Comparison of ENCODE assay signal across 24 cellular contexts in genomic region chr6:143015300-143015706, GRCh38. TPM values are rescaled to one million over a fixed set of nuclear protein-coding genes. Genes with fewer than 3 reads are reported as not detected.
DNase-seq lines count a peak whose midpoint lies in the region; ATAC-seq and TF ChIP-seq lines count a peak whose summit lies in the region.
"Had no signal": no experiment of that assay in that cellular context is flagged by ENCODE, and none has a peak within 500 bp of the region (broad histone marks: within the 10 kb centered on the region; RNA-seq: fewer than 3 reads in every experiment).

No MANE protein-coding gene starts in this region.

- WGBS in suprapubic skin, result 88% methylated on average over 4 of the region's 4 CpGs

- ATAC-seq in activated CD8-positive, alpha-beta T cell treated with anti-CD3 and anti-CD28 coated beads for 36 hours, result peak; percentile 20
- no peak for ATAC-seq in activated CD8-positive, alpha-beta T cell treated with anti-CD3 and anti-CD28 coated beads, Interleukin-2, amount 10 ng/mL, durations not matched to agents 7 days and 5 days
- ATAC-seq in GM18907 (IDR thresholded peaks at IDR 0.05; ENCODE audit: unreplicated experiment) (peak; percentile 60), HG03280 (IDR thresholded peaks at IDR 0.05; ENCODE audit: unreplicated experiment) (no peak)
- ATAC-seq: GM23338, left ventricle myocardium superior had no signal

- no peaks in the 10 kb centered on the region for H3K79me2 ChIP-seq in OCI-LY7 (ENCODE audit: insufficient read depth, low read depth, low read length)

- no peaks in the 10 kb centered on the region for H3K27me3 Mint-ChIP-seq in activated CD8-positive, alpha-beta T cell treated with anti-CD3 and anti-CD28 coated beads for 36 hours
- peaks cover 4% of the 10 kb centered on the region for H3K27me3 Mint-ChIP-seq in activated CD8-positive, alpha-beta T cell treated with anti-CD3 and anti-CD28 coated beads, Interleukin-2, amount 10 ng/mL, durations not matched to agents 7 days and 5 days (ENCODE audit: low read depth)
- H3K27me3 Mint-ChIP-seq: activated T-cell treated with anti-CD3 and anti-CD28 coated beads, Interleukin-2, amount 50 U/mL, for 24 hours had no signal

- H3K27me3 ChIP-seq in suprapubic skin (no peaks in the 10 kb centered on the region), vagina (no peaks in the 10 kb centered on the region)
- H3K27me3 ChIP-seq: tibial nerve had no signal

- POLR2A ChIA-PET in activated CD8-positive, alpha-beta T cell treated with anti-CD3 and anti-CD28 coated beads for 36 hours (lab: Charles Lee), result no interaction called here
- POLR2A ChIA-PET in activated CD8-positive, alpha-beta T cell treated with anti-CD3 and anti-CD28 coated beads, Interleukin-2, amount 10 ng/mL, durations not matched to agents 7 days and 5 days (lab: Charles Lee), result no interaction called here
- POLR2A ChIA-PET in OCI-LY7 (lab: Charles Lee), result no interaction called here

- TF ChIP-seq EP300 in suprapubic skin (IDR thresholded peaks at IDR 0.05), result no peak

- peaks cover 7% of the 10 kb centered on the region for H3K9me3 Mint-ChIP-seq in activated CD8-positive, alpha-beta T cell treated with anti-CD3 and anti-CD28 coated beads for 36 hours
- H3K9me3 Mint-ChIP-seq in activated CD8-positive, alpha-beta T cell treated with anti-CD3 and anti-CD28 coated beads, Interleukin-2, amount 10 ng/mL, durations not matched to agents 7 days and 5 days (ENCODE audit: insufficient read depth), result no peaks in the 10 kb centered on the region
- H3K9me3 Mint-ChIP-seq: GM23338, immature natural killer cell had no signal

- no peak for TF ChIP-seq CTCF in activated CD8-positive, alpha-beta T cell treated with anti-CD3 and anti-CD28 coated beads for 36 hours (IDR thresholded peaks at IDR 0.05)
- TF ChIP-seq CTCF in OCI-LY7 (conservative IDR thresholded peaks at IDR 0.05; ENCODE audit: low read length) (no peak; the same call in 1 of the 2 replicates), suprapubic skin (IDR thresholded peaks at IDR 0.05) (no peak), vagina (IDR thresholded peaks at IDR 0.05) (no peak)

- peaks cover 2% of the 10 kb centered on the region for H3K36me3 Mint-ChIP-seq in activated CD8-positive, alpha-beta T cell treated with anti-CD3 and anti-CD28 coated beads for 36 hours (ENCODE audit: low read depth)
- H3K36me3 Mint-ChIP-seq in activated CD8-positive, alpha-beta T cell treated with anti-CD3 and anti-CD28 coated beads, Interleukin-2, amount 10 ng/mL, durations not matched to agents 7 days and 5 days (ENCODE audit: low read depth), result no peaks in the 10 kb centered on the region
- H3K36me3 Mint-ChIP-seq: immature natural killer cell had no signal

- no peak for TF ChIP-seq POLR2A in suprapubic skin (IDR thresholded peaks at IDR 0.05)
- TF ChIP-seq POLR2A in vagina (IDR thresholded peaks at IDR 0.05), result no peak

- H3K27ac Mint-ChIP-seq in activated CD8-positive, alpha-beta T cell treated with anti-CD3 and anti-CD28 coated beads for 36 hours, result no peak overlapping the region
- H3K27ac Mint-ChIP-seq in activated CD8-positive, alpha-beta T cell treated with anti-CD3 and anti-CD28 coated beads, Interleukin-2, amount 10 ng/mL, durations not matched to agents 7 days and 5 days, result no peak overlapping the region
- H3K27ac Mint-ChIP-seq: activated T-cell treated with anti-CD3 and anti-CD28 coated beads, Interleukin-2, amount 50 U/mL, for 24 hours; CD8-positive, alpha-beta memory T cell; GM23338 had no signal

- no peak overlapping the region for H2AFZ ChIP-seq in OCI-LY7 (ENCODE audit: low read length)
- H2AFZ ChIP-seq: GM23338 had no signal

- peak; percentile 15 for DNase-seq in activated CD8-positive, alpha-beta T cell treated with anti-CD3 and anti-CD28 coated beads for 36 hours
- DNase-seq in activated CD8-positive, alpha-beta T cell treated with anti-CD3 and anti-CD28 coated beads, Interleukin-2, amount 10 ng/mL, durations not matched to agents 7 days and 5 days, result no peak
- peak; percentile 9 for DNase-seq in OCI-LY7 (ENCODE audit: low spot score)
- DNase-seq in pons (ENCODE audit: low spot score), result peak; percentile 28
- DNase-seq in suprapubic skin (ENCODE audit: low spot score in 2 of 2), result no peak
- no peak for DNase-seq in vagina (ENCODE audit: extremely low spot score in 2 of 2)
- DNase-seq: activated CD4-positive, alpha-beta T cell treated with anti-CD3 and anti-CD28 coated beads, Interleukin-2, amount 50 U/mL, for 4 hours; activated naive CD4-positive, alpha-beta T cell treated with anti-CD3 and anti-CD28 coated beads, Interleukin-2, amount 50 U/mL, for 16 hours; activated T-cell treated with anti-CD3 and anti-CD28 coated beads, Interleukin-2, amount 50 U/mL, for 24 hours; anterior cingulate cortex; CD8-positive, alpha-beta memory T cell; central memory CD4-positive, alpha-beta T cell; dermis blood vessel endothelial cell; DMS153; immature natural killer cell; left ventricle myocardium superior; NCI-H1417 treated with DMSO at 0.1 percent for 48 hours; NCI-H510A; stimulated activated naive CD4-positive, alpha-beta T cell had no signal

- H3K9me2 ChIP-seq in OCI-LY7 (ENCODE audit: insufficient read depth, low read length), result no peaks in the 10 kb centered on the region

- CTCF ChIA-PET in activated CD8-positive, alpha-beta T cell treated with anti-CD3 and anti-CD28 coated beads for 36 hours (lab: Charles Lee), result no interaction called here
- CTCF ChIA-PET in activated CD8-positive, alpha-beta T cell treated with anti-CD3 and anti-CD28 coated beads, Interleukin-2, amount 10 ng/mL, durations not matched to agents 7 days and 5 days (lab: Charles Lee), result no interaction called here
- CTCF ChIA-PET in OCI-LY7 (lab: Charles Lee; ENCODE audit: unreplicated experiment), result no interaction called here

- H3K9me3 ChIP-seq in OCI-LY7 (ENCODE audit: low read length) (no peaks in the 10 kb centered on the region), suprapubic skin (no peaks in the 10 kb centered on the region), vagina (no peaks in the 10 kb centered on the region)
- H3K9me3 ChIP-seq: prostate gland, tibial nerve had no signal

- H3K4me1 Mint-ChIP-seq in activated CD8-positive, alpha-beta T cell treated with anti-CD3 and anti-CD28 coated beads for 36 hours (ENCODE audit: low read depth), result peaks cover 8% of the 10 kb centered on the region
- H3K4me1 Mint-ChIP-seq in activated CD8-positive, alpha-beta T cell treated with anti-CD3 and anti-CD28 coated beads, Interleukin-2, amount 10 ng/mL, durations not matched to agents 7 days and 5 days (ENCODE audit: low read depth), result no peaks in the 10 kb centered on the region
- H3K4me1 Mint-ChIP-seq: CD8-positive, alpha-beta memory T cell; immature natural killer cell had no signal

- no peaks in the 10 kb centered on the region for H3K4me1 ChIP-seq in OCI-LY7 (ENCODE audit: insufficient read depth, low read length, poor library complexity, severe bottlenecking)
- no peaks in the 10 kb centered on the region for H3K4me1 ChIP-seq in suprapubic skin
- H3K4me1 ChIP-seq in vagina, result no peaks in the 10 kb centered on the region
- H3K4me1 ChIP-seq: prostate gland, tibial nerve had no signal

- H3K4me2 ChIP-seq in OCI-LY7 (ENCODE audit: low read length), result no peak overlapping the region
- H3K4me2 ChIP-seq: GM23338 had no signal

- no TSS peak for BruUV-seq in OCI-LY7 (replicated peaks; lab: Mats Ljungman, UMichigan)

- no peaks in the 10 kb centered on the region for H4K20me1 ChIP-seq in OCI-LY7 (ENCODE audit: insufficient read depth, low read length)

- intact Hi-C loops in activated CD8-positive, alpha-beta T cell treated with anti-CD3 and anti-CD28 coated beads for 36 hours (cut with micrococcal nuclease), result loop anchor here (10.0 kb wide), 1 partner anchor 61 kb away; no protein-coding TSS in a partner anchor
- intact Hi-C loops in OCI-LY7 (cut with micrococcal nuclease; ENCODE audit: unreplicated experiment), result no loop called here
- intact Hi-C loops in vagina (cut with DNase I), result no loop called here

- H3K4me3 Mint-ChIP-seq in activated CD8-positive, alpha-beta T cell treated with anti-CD3 and anti-CD28 coated beads for 36 hours, result no peak overlapping the region
- no peak overlapping the region for H3K4me3 Mint-ChIP-seq in activated CD8-positive, alpha-beta T cell treated with anti-CD3 and anti-CD28 coated beads, Interleukin-2, amount 10 ng/mL, durations not matched to agents 7 days and 5 days
- H3K4me3 Mint-ChIP-seq: activated T-cell treated with anti-CD3 and anti-CD28 coated beads, Interleukin-2, amount 50 U/mL, for 24 hours; CD8-positive, alpha-beta memory T cell; GM23338; immature natural killer cell had no signal

- no peak overlapping the region for H3K27ac ChIP-seq in OCI-LY7 (ENCODE audit: low read depth, low read length, poor library complexity, severe bottlenecking)
- H3K27ac ChIP-seq in suprapubic skin, result no peak overlapping the region
- H3K27ac ChIP-seq in vagina, result no peak overlapping the region
- H3K27ac ChIP-seq: prostate gland, tibial nerve had no signal

- H3K4me3 ChIP-seq in OCI-LY7 (ENCODE audit: low read depth, low read length, poor library complexity, severe bottlenecking), result no peak overlapping the region
- no peak overlapping the region for H3K4me3 ChIP-seq in suprapubic skin
- no peak overlapping the region for H3K4me3 ChIP-seq in vagina
- H3K4me3 ChIP-seq: GM23338, prostate gland, tibial nerve had no signal

- no peaks in the 10 kb centered on the region for H3K36me3 ChIP-seq in OCI-LY7 (ENCODE audit: insufficient read depth, low read length)
- H3K36me3 ChIP-seq in suprapubic skin, result no peaks in the 10 kb centered on the region
- H3K36me3 ChIP-seq in vagina, result no peaks in the 10 kb centered on the region
- H3K36me3 ChIP-seq: prostate gland, tibial nerve had no signal

RNA-seq across cellular contexts. Expression of gene AIG1, which starts 45.4 kb away (rescaled TPM):
- 10 to 100 TPM; 16.1 to 20.0 TPM for total RNA-seq in activated CD8-positive, alpha-beta T cell treated with anti-CD3 and anti-CD28 coated beads for 36 hours
- 10 to 100 TPM; 13.0 to 14.2 TPM for total RNA-seq in activated CD8-positive, alpha-beta T cell treated with anti-CD3 and anti-CD28 coated beads, Interleukin-2, amount 10 ng/mL, durations not matched to agents 7 days and 5 days
- total RNA-seq in OCI-LY7 (2014; rRNA removed; shearing (Covaris generic)), result 0.85 and 1.5 TPM in 2 replicates
- total RNA-seq in OCI-LY7 (2022) (0.40 and 0.85 TPM in 2 replicates), suprapubic skin (10 to 100 TPM; 14.5 to 22.1 (median 19.7) TPM), vagina (22.3 TPM)

Comparison
In these comparisons a context has a peak if more than half of its experiments do, and no peak if none do; other contexts are left out.
1. ATAC-seq: peak in activated CD8-positive, alpha-beta T cell treated with anti-CD3 and anti-CD28 coated beads for 36 hours (single experiment) and GM18907 (single experiment); none in activated CD8-positive, alpha-beta T cell treated with anti-CD3 and anti-CD28 coated beads, Interleukin-2, amount 10 ng/mL, durations not matched to agents 7 days and 5 days (single experiment) and HG03280 (single experiment).
2. DNase-seq: peak in activated CD8-positive, alpha-beta T cell treated with anti-CD3 and anti-CD28 coated beads for 36 hours (single experiment), OCI-LY7 (single experiment) and pons (single experiment); none in activated CD8-positive, alpha-beta T cell treated with anti-CD3 and anti-CD28 coated beads, Interleukin-2, amount 10 ng/mL, durations not matched to agents 7 days and 5 days (single experiment), suprapubic skin (0 of 2) and vagina (0 of 2).